1 cellular context compared by ENCODE assay signal in the genomic region with DNA sequence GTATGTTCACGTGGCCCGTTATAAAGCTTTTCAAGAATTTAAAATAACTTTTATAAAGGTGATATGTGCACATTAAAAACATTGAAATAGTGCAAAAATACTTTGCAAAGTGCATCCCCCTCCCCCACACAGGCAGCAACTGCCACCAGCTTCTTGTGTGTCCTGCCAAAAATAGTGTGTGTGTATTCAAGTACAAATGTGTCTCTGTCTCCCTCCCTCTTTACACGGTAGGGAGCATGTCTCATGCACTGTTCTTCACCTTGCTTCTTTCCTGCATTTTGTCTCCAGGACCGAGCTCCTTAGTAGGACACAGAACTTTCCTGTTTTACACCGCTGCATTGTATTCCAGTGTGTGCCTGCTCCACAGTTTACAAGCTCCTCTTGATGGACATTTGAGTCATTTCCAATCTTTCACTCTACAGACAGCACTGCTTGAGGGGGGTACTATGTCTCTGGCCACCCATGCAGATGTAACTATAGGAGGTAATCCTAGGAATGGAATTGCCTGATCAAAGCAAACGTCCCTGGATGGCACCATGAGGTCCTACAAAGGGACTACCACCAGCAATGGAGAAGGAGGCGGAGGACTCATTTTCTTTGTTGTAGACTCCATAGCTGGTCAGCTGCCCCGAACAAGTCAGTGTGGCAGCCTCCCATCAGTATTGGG.
TF ChIP-seq lines count a peak whose summit lies in the region.

No MANE protein-coding gene starts in this region.

TF ChIP-seq in HEK293T, 16 proteins besides CTCF, POLR2A, EP300 and RAD21:
- TF ChIP-seq FOXK2 (IDR thresholded peaks at IDR 0.05), result no peak
- no peak for TF ChIP-seq FOXM1 (IDR thresholded peaks at IDR 0.05; ENCODE audit: borderline replicate concordance)
- TF ChIP-seq LEF1 (IDR thresholded peaks at IDR 0.05; ENCODE audit: borderline replicate concordance), result no peak
- no peak for TF ChIP-seq NFRKB (IDR thresholded peaks at IDR 0.05)
- no peak for TF ChIP-seq CTBP1 (IDR thresholded peaks at IDR 0.05; ENCODE audit: borderline replicate concordance)
- TF ChIP-seq ZNF384 (IDR thresholded peaks at IDR 0.05), result no peak
- no peak for TF ChIP-seq TARDBP (IDR thresholded peaks at IDR 0.05)
- no peak for TF ChIP-seq BHLHE40 (IDR thresholded peaks at IDR 0.05; ENCODE audit: borderline replicate concordance)
- TF ChIP-seq L3MBTL2 (conservative IDR thresholded peaks at IDR 0.05), result no peak
- no peak for TF ChIP-seq ELF4 (IDR thresholded peaks at IDR 0.05)
- no peak for TF ChIP-seq FOXA1 (IDR thresholded peaks at IDR 0.05)
- TF ChIP-seq HDGF (IDR thresholded peaks at IDR 0.05; ENCODE audit: borderline replicate concordance), result no peak
- TF ChIP-seq SUZ12 (IDR thresholded peaks at IDR 0.05), result no peak
- TF ChIP-seq, protein P1, sequence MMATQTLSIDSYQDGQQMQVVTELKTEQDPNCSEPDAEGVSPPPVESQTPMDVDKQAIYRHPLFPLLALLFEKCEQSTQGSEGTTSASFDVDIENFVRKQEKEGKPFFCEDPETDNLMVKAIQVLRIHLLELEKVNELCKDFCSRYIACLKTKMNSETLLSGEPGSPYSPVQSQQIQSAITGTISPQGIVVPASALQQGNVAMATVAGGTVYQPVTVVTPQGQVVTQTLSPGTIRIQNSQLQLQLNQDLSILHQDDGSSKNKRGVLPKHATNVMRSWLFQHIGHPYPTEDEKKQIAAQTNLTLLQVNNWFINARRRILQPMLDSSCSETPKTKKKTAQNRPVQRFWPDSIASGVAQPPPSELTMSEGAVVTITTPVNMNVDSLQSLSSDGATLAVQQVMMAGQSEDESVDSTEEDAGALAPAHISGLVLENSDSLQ (IDR thresholded peaks at IDR 0.05), result no peak
- no peak for TF ChIP-seq SP1 (IDR thresholded peaks at IDR 0.05)
- no peak for TF ChIP-seq ARNT (IDR thresholded peaks at IDR 0.05)
